In the genomic region with DNA sequence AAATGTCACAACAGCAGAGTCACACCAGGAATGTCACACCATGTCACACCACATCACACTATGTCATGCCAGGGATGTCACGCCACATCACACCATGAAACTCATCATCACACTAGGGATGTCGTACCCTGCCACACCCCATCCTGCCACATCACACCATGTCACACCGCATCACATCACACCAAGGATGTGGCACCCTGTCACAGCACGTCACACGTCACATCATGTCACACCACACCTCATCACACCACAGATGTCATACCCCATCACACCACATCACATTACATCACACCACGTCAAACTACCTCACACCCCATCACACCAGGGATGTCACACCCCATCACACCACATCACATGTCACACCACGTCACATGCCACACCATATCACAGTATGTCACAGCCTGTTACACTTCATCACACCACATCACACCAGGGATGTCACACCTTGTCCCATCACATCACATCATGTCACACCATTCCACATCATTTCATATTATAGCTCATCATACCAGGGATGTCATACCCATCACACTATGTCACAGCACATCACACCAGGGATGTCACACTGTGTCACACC, we compare ENCODE assay signal across 1 cellular context.
TF ChIP-seq lines count a peak whose summit lies in the region.

No MANE protein-coding gene starts in this region.

TF ChIP-seq in K562, 482 proteins besides CTCF, POLR2A, EP300 and RAD21 (continued from another document):
- TF ChIP-seq, protein P1, sequence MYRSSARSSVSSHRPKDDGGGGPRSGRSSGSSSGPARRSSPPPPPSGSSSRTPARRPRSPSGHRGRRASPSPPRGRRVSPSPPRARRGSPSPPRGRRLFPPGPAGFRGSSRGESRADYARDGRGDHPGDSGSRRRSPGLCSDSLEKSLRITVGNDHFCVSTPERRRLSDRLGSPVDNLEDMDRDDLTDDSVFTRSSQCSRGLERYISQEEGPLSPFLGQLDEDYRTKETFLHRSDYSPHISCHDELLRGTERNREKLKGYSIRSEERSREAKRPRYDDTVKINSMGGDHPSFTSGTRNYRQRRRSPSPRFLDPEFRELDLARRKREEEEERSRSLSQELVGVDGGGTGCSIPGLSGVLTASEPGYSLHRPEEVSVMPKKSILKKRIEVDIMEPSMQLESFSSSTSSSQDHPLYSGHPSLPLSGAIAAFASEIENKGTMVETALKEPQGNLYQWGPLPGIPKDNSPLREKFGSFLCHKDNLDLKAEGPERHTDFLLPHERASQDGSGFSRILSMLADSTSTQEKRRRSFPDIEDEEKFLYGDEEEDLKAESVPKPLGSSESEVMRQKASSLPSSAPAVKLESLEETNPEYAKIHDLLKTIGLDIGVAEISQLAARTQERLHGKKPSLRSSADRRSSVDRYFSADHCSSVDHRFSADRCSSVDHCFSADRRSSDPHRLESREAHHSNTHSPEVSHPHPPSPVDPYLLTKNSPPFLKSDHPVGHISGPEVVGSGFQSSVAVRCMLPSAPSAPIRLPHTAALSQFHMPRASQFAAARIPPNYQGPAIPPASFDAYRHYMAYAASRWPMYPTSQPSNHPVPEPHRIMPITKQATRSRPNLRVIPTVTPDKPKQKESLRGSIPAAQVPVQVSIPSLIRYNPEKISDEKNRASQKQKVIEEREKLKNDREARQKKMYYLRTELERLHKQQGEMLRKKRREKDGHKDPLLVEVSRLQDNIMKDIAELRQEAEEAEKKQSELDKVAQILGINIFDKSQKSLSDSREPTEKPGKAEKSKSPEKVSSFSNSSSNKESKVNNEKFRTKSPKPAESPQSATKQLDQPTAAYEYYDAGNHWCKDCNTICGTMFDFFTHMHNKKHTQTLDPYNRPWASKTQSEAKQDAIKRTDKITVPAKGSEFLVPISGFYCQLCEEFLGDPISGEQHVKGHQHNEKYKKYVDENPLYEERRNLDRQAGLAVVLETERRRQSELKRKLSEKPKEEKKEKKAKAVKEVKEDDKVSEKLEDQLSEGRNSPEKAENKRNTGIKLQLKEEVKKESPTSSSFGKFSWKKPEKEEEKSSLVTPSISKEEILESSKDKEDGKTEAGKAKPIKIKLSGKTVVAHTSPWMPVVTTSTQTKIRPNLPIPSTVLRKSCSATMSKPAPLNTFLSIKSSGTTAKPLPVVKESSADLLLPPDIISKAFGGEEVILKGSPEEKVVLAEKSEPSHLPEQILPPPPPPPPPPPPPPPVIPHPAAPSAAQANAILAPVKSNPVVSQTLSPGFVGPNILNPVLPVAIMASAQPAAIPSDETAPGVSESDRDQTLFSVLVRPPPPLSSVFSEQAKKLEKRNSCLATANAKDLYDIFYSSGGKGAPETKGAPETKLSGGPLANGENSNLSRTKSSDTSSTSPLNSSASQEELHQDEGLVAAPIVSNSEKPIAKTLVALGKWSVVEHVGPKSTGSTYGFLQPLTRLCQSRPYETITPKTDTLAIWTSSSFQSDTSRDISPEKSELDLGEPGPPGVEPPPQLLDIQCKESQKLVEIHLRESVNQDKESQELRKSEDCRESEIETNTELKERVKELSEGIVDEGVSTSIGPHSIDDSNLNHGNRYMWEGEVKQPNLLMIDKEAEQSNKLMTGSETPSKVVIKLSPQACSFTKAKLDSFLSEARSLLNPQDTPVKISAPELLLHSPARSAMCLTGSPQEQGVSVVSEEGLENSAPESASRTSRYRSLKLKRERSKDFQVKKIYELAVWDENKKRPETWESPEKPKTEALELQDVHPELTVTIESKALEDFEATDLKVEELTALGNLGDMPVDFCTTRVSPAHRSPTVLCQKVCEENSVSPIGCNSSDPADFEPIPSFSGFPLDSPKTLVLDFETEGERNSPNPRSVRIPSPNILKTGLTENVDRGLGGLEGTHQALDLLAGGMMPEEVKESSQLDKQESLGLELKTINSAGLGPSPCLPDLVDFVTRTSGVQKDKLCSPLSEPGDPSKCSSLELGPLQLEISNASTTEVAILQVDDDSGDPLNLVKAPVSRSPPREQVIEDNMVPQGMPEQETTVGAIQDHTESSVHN (IDR thresholded peaks at IDR 0.05; ENCODE audit: borderline replicate concordance in 1 of 2, low read depth in 1 of 2), result no peak
- TF ChIP-seq ATF1 (CRISPR knock-in tag; IDR thresholded peaks at IDR 0.05), result no peak
- TF ChIP-seq ATF1 (tag; IDR thresholded peaks at IDR 0.05), result peak; percentile 77
- TF ChIP-seq CREB1 (IDR thresholded peaks at IDR 0.05), result peak; percentile 79
- TF ChIP-seq CREB1 (CRISPR knock-in tag; IDR thresholded peaks at IDR 0.05), result peak; percentile 74
- TF ChIP-seq L3MBTL2 (IDR thresholded peaks at IDR 0.05), result no peak
- 0 out of 4 replicates have a peak, but pooled peaks of 1 of the 2 experiments have one; percentile 21 for TF ChIP-seq HDAC1 (IDR thresholded peaks at IDR 0.05)
- no peak for TF ChIP-seq ZNF239 (CRISPR knock-in tag; IDR thresholded peaks at IDR 0.05)
- TF ChIP-seq NCOA1 (IDR thresholded peaks at IDR 0.05; ENCODE audit: low read depth), result peak; percentile 75
- TF ChIP-seq NBN (IDR thresholded peaks at IDR 0.05; ENCODE audit: low read depth), result no peak
- TF ChIP-seq ILF3 (IDR thresholded peaks at IDR 0.05; ENCODE audit: borderline replicate concordance), result no peak
- TF ChIP-seq CREM (IDR thresholded peaks at IDR 0.05; ENCODE audit: low read depth), result peak; percentile 71
- TF ChIP-seq, protein P2, sequence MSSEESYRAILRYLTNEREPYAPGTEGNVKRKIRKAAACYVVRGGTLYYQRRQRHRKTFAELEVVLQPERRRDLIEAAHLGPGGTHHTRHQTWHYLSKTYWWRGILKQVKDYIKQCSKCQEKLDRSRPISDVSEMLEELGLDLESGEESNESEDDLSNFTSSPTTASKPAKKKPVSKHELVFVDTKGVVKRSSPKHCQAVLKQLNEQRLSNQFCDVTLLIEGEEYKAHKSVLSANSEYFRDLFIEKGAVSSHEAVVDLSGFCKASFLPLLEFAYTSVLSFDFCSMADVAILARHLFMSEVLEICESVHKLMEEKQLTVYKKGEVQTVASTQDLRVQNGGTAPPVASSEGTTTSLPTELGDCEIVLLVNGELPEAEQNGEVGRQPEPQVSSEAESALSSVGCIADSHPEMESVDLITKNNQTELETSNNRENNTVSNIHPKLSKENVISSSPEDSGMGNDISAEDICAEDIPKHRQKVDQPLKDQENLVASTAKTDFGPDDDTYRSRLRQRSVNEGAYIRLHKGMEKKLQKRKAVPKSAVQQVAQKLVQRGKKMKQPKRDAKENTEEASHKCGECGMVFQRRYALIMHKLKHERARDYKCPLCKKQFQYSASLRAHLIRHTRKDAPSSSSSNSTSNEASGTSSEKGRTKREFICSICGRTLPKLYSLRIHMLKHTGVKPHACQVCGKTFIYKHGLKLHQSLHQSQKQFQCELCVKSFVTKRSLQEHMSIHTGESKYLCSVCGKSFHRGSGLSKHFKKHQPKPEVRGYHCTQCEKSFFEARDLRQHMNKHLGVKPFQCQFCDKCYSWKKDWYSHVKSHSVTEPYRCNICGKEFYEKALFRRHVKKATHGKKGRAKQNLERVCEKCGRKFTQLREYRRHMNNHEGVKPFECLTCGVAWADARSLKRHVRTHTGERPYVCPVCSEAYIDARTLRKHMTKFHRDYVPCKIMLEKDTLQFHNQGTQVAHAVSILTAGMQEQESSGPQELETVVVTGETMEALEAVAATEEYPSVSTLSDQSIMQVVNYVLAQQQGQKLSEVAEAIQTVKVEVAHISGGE (CRISPR knock-in tag; IDR thresholded peaks at IDR 0.05), result peak in 1 of 3 experiments; percentile 41; a peak in 1 of 6 replicates
- TF ChIP-seq ATF7 (IDR thresholded peaks at IDR 0.05), result no peak
